30 cellular contexts compared by ENCODE assay signal in genomic region chr6:44291841-44292240, GRCh38. TPM values are rescaled to one million over a fixed set of nuclear protein-coding genes. Genes with fewer than 3 reads are reported as not detected.
"Had no signal": no experiment of that assay in that cellular context is flagged by ENCODE, and none has a peak within 500 bp of the region (broad histone marks: within the 10 kb centered on the region; RNA-seq: fewer than 3 reads in every experiment).

No MANE protein-coding gene starts in this region.

- ATAC-seq: activated CD4-positive, alpha-beta T cell treated with anti-CD3 and anti-CD28 coated beads for 36 hours; activated CD8-positive, alpha-beta memory T cell treated with anti-CD3 and anti-CD28 coated beads, Interleukin-2, amount 10 ng/mL, durations not matched to agents 7 days and 5 days; activated CD8-positive, alpha-beta T cell treated with anti-CD3 and anti-CD28 coated beads, Interleukin-2, amount 10 ng/mL, durations not matched to agents 7 days and 5 days; activated naive CD8-positive, alpha-beta T cell treated with anti-CD3 and anti-CD28 coated beads, Interleukin-2, amount 50 U/mL, for 24 hours; effector memory CD8-positive, alpha-beta T cell; gastroesophageal sphincter; left cardiac atrium; left ventricle myocardium superior had no signal

- H3K4me3 Mint-ChIP-seq: activated B cell treated with CpG ODN at 0.5 μM for 24 hours; activated CD4-positive, alpha-beta T cell treated with anti-CD3 and anti-CD28 coated beads for 36 hours; activated CD8-positive, alpha-beta memory T cell treated with anti-CD3 and anti-CD28 coated beads, Interleukin-2, amount 10 ng/mL, durations not matched to agents 7 days and 5 days; activated CD8-positive, alpha-beta T cell treated with anti-CD3 and anti-CD28 coated beads, Interleukin-2, amount 10 ng/mL, durations not matched to agents 7 days and 5 days; activated naive CD4-positive, alpha-beta T cell treated with anti-CD3 and anti-CD28 coated beads, Interleukin-2, amount 50 U/mL, for 24 hours; activated naive CD8-positive, alpha-beta T cell treated with anti-CD3 and anti-CD28 coated beads, Interleukin-2, amount 50 U/mL, for 24 hours; effector memory CD8-positive, alpha-beta T cell; naive B cell; nephron progenitor cell had no signal

- FAIRE-seq: endothelial cell of umbilical vein, keratinocyte had no signal

- H3K4me1 ChIP-seq: colonic mucosa had no signal

- H3K27ac ChIP-seq: colonic mucosa, gastroesophageal sphincter, hepatocyte, right atrium auricular region, testis, transverse colon had no signal

- H3K9me3 Mint-ChIP-seq: activated B cell treated with CpG ODN at 0.5 μM for 24 hours; activated naive CD4-positive, alpha-beta T cell treated with anti-CD3 and anti-CD28 coated beads, Interleukin-2, amount 50 U/mL, for 24 hours; activated naive CD8-positive, alpha-beta T cell treated with anti-CD3 and anti-CD28 coated beads, Interleukin-2, amount 50 U/mL, for 24 hours; activated T-helper 2 cell treated with anti-CD3 and anti-CD28 coated beads, Interferon-gamma antibody, Interleukin-2, Interleukin-4, amounts not matched to agents 10 μg/mL and 5 μg/mL and 100 μg/mL, durations not matched to agents 14 hours and 24 hours and 36 hours; effector memory CD8-positive, alpha-beta T cell; nephron progenitor cell had no signal

- H2AFZ ChIP-seq: hepatocyte had no signal

- H3K4me2 ChIP-seq: hepatocyte had no signal

- H3K4me1 Mint-ChIP-seq: activated CD8-positive, alpha-beta memory T cell treated with anti-CD3 and anti-CD28 coated beads, Interleukin-2, amount 10 ng/mL, durations not matched to agents 7 days and 5 days; activated naive CD4-positive, alpha-beta T cell treated with anti-CD3 and anti-CD28 coated beads, Interleukin-2, amount 50 U/mL, for 24 hours; activated naive CD8-positive, alpha-beta T cell treated with anti-CD3 and anti-CD28 coated beads, Interleukin-2, amount 50 U/mL, for 24 hours; nephron progenitor cell had no signal

- H3K4me3 ChIP-seq: colonic mucosa, gastroesophageal sphincter, hepatocyte, right atrium auricular region, testis, transverse colon had no signal

- H3K27ac Mint-ChIP-seq: activated B cell treated with CpG ODN at 0.5 μM for 24 hours; activated CD4-positive, alpha-beta T cell treated with anti-CD3 and anti-CD28 coated beads for 36 hours; activated CD8-positive, alpha-beta memory T cell treated with anti-CD3 and anti-CD28 coated beads, Interleukin-2, amount 10 ng/mL, durations not matched to agents 7 days and 5 days; activated CD8-positive, alpha-beta T cell treated with anti-CD3 and anti-CD28 coated beads, Interleukin-2, amount 10 ng/mL, durations not matched to agents 7 days and 5 days; activated naive CD4-positive, alpha-beta T cell treated with anti-CD3 and anti-CD28 coated beads, Interleukin-2, amount 50 U/mL, for 24 hours; activated naive CD8-positive, alpha-beta T cell treated with anti-CD3 and anti-CD28 coated beads, Interleukin-2, amount 50 U/mL, for 24 hours; activated T-helper 2 cell treated with anti-CD3 and anti-CD28 coated beads, Interferon-gamma antibody, Interleukin-2, Interleukin-4, amounts not matched to agents 10 μg/mL and 5 μg/mL and 100 μg/mL, durations not matched to agents 14 hours and 24 hours and 36 hours; effector memory CD8-positive, alpha-beta T cell; nephron progenitor cell had no signal

- H3K36me3 ChIP-seq: colonic mucosa, gastroesophageal sphincter, right atrium auricular region, transverse colon had no signal

- H3K9me3 ChIP-seq: colonic mucosa, gastroesophageal sphincter, right atrium auricular region, testis, transverse colon had no signal

- DNase-seq: activated B cell treated with CpG ODN at 0.5 μM for 24 hours; activated CD4-positive, alpha-beta T cell treated with anti-CD3 and anti-CD28 coated beads for 36 hours; activated CD8-positive, alpha-beta memory T cell treated with anti-CD3 and anti-CD28 coated beads, Interleukin-2, amount 10 ng/mL, durations not matched to agents 7 days and 5 days; activated CD8-positive, alpha-beta T cell treated with anti-CD3 and anti-CD28 coated beads, Interleukin-2, amount 10 ng/mL, durations not matched to agents 7 days and 5 days; activated naive CD8-positive, alpha-beta T cell treated with anti-CD3 and anti-CD28 coated beads, Interleukin-2, amount 50 U/mL, for 24 hours; activated T-cell treated with anti-CD3 and anti-CD28 coated beads, Interleukin-2, amount 50 U/mL, for 48 hours; amygdala; colonic mucosa; effector memory CD8-positive, alpha-beta T cell; left cardiac atrium; left ventricle myocardium superior; naive B cell; nephron progenitor cell; nucleus accumbens; stimulated activated naive CD4-positive, alpha-beta T cell; T-helper 2 cell; testis; transverse colon had no signal

- H3K36me3 Mint-ChIP-seq: activated CD8-positive, alpha-beta memory T cell treated with anti-CD3 and anti-CD28 coated beads, Interleukin-2, amount 10 ng/mL, durations not matched to agents 7 days and 5 days; activated naive CD4-positive, alpha-beta T cell treated with anti-CD3 and anti-CD28 coated beads, Interleukin-2, amount 50 U/mL, for 24 hours; naive B cell had no signal

- H3K27me3 ChIP-seq: testis had no signal

- H3K79me2 ChIP-seq: hepatocyte had no signal

RNA-seq across cellular contexts. Expression of gene TMEM151B, which starts 21.6 kb away (rescaled TPM):
- total RNA-seq: activated B cell treated with CpG ODN at 0.5 μM for 24 hours; activated CD8-positive, alpha-beta T cell treated with anti-CD3 and anti-CD28 coated beads, Interleukin-2, amount 10 ng/mL, durations not matched to agents 7 days and 5 days; activated T-helper 2 cell treated with anti-CD3 and anti-CD28 coated beads, Interferon-gamma antibody, Interleukin-2, Interleukin-4, amounts not matched to agents 10 μg/mL and 5 μg/mL and 100 μg/mL, durations not matched to agents 14 hours and 24 hours and 36 hours; bronchial epithelial cell; fibroblast of villous mesenchyme; left ventricle myocardium superior; lung microvascular endothelial cell; mesenteric fat pad had no signal
- polyA plus RNA-seq: fibroblast of lung, keratinocyte had no signal
